Comparison of ENCODE assay signal across 12 cellular contexts in genomic region chr2:241844831-241845578, GRCh38. TPM values are rescaled to one million over a fixed set of nuclear protein-coding genes. Genes with fewer than 3 reads are reported as not detected.
DNase-seq lines count a peak whose midpoint lies in the region; ATAC-seq, FAIRE-seq and TF ChIP-seq lines count a peak whose summit lies in the region.
"Had no signal": no experiment of that assay in that cellular context is flagged by ENCODE, and none has a peak within 500 bp of the region (broad histone marks: within the 10 kb centered on the region; RNA-seq: fewer than 3 reads in every experiment).

No MANE protein-coding gene starts in this region.

- H3K4me2 ChIP-seq in skeletal muscle satellite cell (ENCODE audit: low read length), result peak overlapping the region; percentile 83

- H3K27ac ChIP-seq in Peyer's patch, result peak overlapping the region in 1 of 4 donors; percentile 74
- H3K27ac ChIP-seq in stomach, result peak overlapping the region in 2 of 5 donors; percentile 20 to 76
- H3K27ac ChIP-seq: HL-60 had no signal

- 71 to 88% (median 83%) methylated on average over 23 to 37 of the region's 37 CpGs for WGBS in stomach, 5 donors

- ATAC-seq in HG02678 (IDR thresholded peaks at IDR 0.05; ENCODE audit: unreplicated experiment), result no peak

- H3K27me3 ChIP-seq in Peyer's patch (no peaks in the 10 kb centered on the region), skeletal muscle satellite cell (ENCODE audit: control insufficient read depth, insufficient read depth, low read length) (peaks cover 6% of the 10 kb centered on the region), stomach (peaks cover 0 to 13% (median 0%) of the 10 kb centered on the region in 3 donors)

- peak overlapping the region; percentile 73 for H3K9ac ChIP-seq in skeletal muscle satellite cell (ENCODE audit: low read depth, low read length)

- H3K36me3 Mint-ChIP-seq in glutamatergic neuron (ENCODE audit: unreplicated experiment), result peaks cover 5% of the 10 kb centered on the region

- H3K27ac Mint-ChIP-seq in glutamatergic neuron (ENCODE audit: unreplicated experiment), result peak overlapping the region; percentile 15

- H3K27me3 Mint-ChIP-seq in glutamatergic neuron (ENCODE audit: unreplicated experiment), result peaks cover 9% of the 10 kb centered on the region

- TF ChIP-seq POLR2A in GM12892 (IDR thresholded peaks at IDR 0.05; ENCODE audit: low read depth, low read length), result no peak
- TF ChIP-seq POLR2A in Peyer's patch (IDR thresholded peaks at IDR 0.05), result no peak
- TF ChIP-seq POLR2A in stomach (IDR thresholded peaks at IDR 0.05), result no peak

- peaks cover 10% of the 10 kb centered on the region for H3K9me3 Mint-ChIP-seq in glutamatergic neuron (ENCODE audit: unreplicated experiment)

- H3K4me3 ChIP-seq in Peyer's patch (peak overlapping the region in 3 of 4 donors; percentile 26 to 51 (median 46)), skeletal muscle satellite cell (ENCODE audit: low read length) (no peak overlapping the region), stomach (peak overlapping the region in 2 of 4 donors; percentile 19 to 37)

- intact Hi-C loops in stomach (cut with DNase I; ENCODE audit: low total_unique reads), result no loop called here

- H3K4me1 ChIP-seq in Peyer's patch (peaks cover 0 to 22% (median 9%) of the 10 kb centered on the region in 4 donors), skeletal muscle satellite cell (ENCODE audit: control insufficient read depth, insufficient read depth, low read length) (peaks cover 8% of the 10 kb centered on the region), stomach (peaks cover 7 to 24% (median 17%) of the 10 kb centered on the region in 4 donors)

- H3K4me3 Mint-ChIP-seq in glutamatergic neuron (ENCODE audit: unreplicated experiment), result peak overlapping the region; percentile 52

- peak; percentile 40 for FAIRE-seq in GM12892 (lab: Jason Lieb, UNC)
- FAIRE-seq: TTC549 had no signal

- H3K36me3 ChIP-seq in Peyer's patch, result no peaks in the 10 kb centered on the region
- H3K36me3 ChIP-seq in skeletal muscle satellite cell (ENCODE audit: insufficient read depth, low read length), result no peaks in the 10 kb centered on the region
- H3K36me3 ChIP-seq in stomach, result no peaks in the 10 kb centered on the region

- TF ChIP-seq CTCF in Peyer's patch (IDR thresholded peaks at IDR 0.05) (no peak), glutamatergic neuron (IDR thresholded peaks at IDR 0.05; ENCODE audit: partially characterized antibody, unreplicated experiment) (no peak), stomach (IDR thresholded peaks at IDR 0.05) (no peak)

- H3K4me1 Mint-ChIP-seq in glutamatergic neuron (ENCODE audit: low read depth, unreplicated experiment), result peaks cover 1% of the 10 kb centered on the region

- TF ChIP-seq EP300 in stomach (IDR thresholded peaks at IDR 0.05), result no peak

- DNase-seq in GM12892 (ENCODE audit: insufficient read length), result no peak
- no peak for DNase-seq in Peyer's patch
- no peak for DNase-seq in glutamatergic neuron
- no peak for DNase-seq in T1000 (lab: John Stamatoyannopoulos, UW)
- DNase-seq in NCI-H1092 (lab: John Stamatoyannopoulos, UW), result no peak
- DNase-seq in stomach, result no peak
- DNase-seq: hippocampal formation, NCI-H446 treated with DMSO at 0.1 percent for 48 hours had no signal

- H3K9me3 ChIP-seq in Peyer's patch, result no peaks in the 10 kb centered on the region
- H3K9me3 ChIP-seq in skeletal muscle satellite cell (replicated peaks; ENCODE audit: low read length), result no peaks in the 10 kb centered on the region
- H3K9me3 ChIP-seq in stomach, result no peaks in the 10 kb centered on the region

RNA-seq across cellular contexts. Expression of gene PDCD1, which starts 13.7 kb away (rescaled TPM):
- 1.0 TPM for polyA plus RNA-seq in GM12892 (2012; ENCODE audit: missing spikeins)
- total RNA-seq in Peyer's patch (1 to 10 TPM in 2 of 4 donors, not detected in 2; 1.6 to 2.7 TPM), glutamatergic neuron (ENCODE audit: unreplicated experiment) (not detected), stomach (1 to 10 TPM in 1 of 5 donors, under 1 TPM in 1, not detected in 3; 0.18 to 2.2 TPM)
- total RNA-seq in skeletal muscle satellite cell (2012; rRNA removed), result not detected in 2 replicates
- polyA plus RNA-seq in stomach, result under 1 TPM; 0.31 to 0.76 (median 0.60) TPM

RNA-seq across cellular contexts. Expression of gene RTP5, which starts 24.5 kb away (rescaled TPM):
- not detected for polyA plus RNA-seq in GM12892 (2012; ENCODE audit: missing spikeins)
- total RNA-seq in Peyer's patch, result under 1 TPM in 1 of 4 donors, not detected in 3; 0.54 TPM
- not detected for total RNA-seq in glutamatergic neuron (ENCODE audit: unreplicated experiment)
- not detected in 2 replicates for total RNA-seq in skeletal muscle satellite cell (2012; rRNA removed)
- total RNA-seq in stomach, result under 1 TPM in 1 of 5 donors, not detected in 4; 0.43 TPM
- polyA plus RNA-seq in stomach, result under 1 TPM in 1 of 3 donors, not detected in 2; 0.10 TPM

RNA-seq across cellular contexts. Expression of gene NEU4, which starts 36.0 kb away (rescaled TPM):
- 0.19 TPM for polyA plus RNA-seq in GM12892 (2012; ENCODE audit: missing spikeins)
- total RNA-seq in Peyer's patch, result 10 to 100 TPM; 35.5 to 73.3 (median 55.9) TPM
- total RNA-seq in glutamatergic neuron (ENCODE audit: unreplicated experiment), result 0.88 TPM
- total RNA-seq in skeletal muscle satellite cell (2012; rRNA removed), result not detected in 2 replicates
- total RNA-seq in stomach, result 100 to 1,000 TPM in 1 of 5 donors, not detected in 4; 415 TPM
- polyA plus RNA-seq in stomach, result under 1 TPM in 1 of 3 donors, not detected in 2; 0.08 TPM
